Comparison of ENCODE assay signal across 1 cellular context in genomic region chr6:92052513-92052912, GRCh38.
TF ChIP-seq lines count a peak whose summit lies in the region.

No MANE protein-coding gene starts in this region.

TF ChIP-seq in GM23338, 12 proteins besides CTCF, POLR2A, EP300 and RAD21 (continued from another document):
- TF ChIP-seq ZNF462 (CRISPR knock-in tag; IDR thresholded peaks at IDR 0.05) (no peak), EZH2 (IDR thresholded peaks at IDR 0.05; ENCODE audit: low read depth, unreplicated experiment) (no peak), EZH2phosphoT487 (IDR thresholded peaks at IDR 0.05; ENCODE audit: unreplicated experiment) (no peak), ZNF331 (CRISPR knock-in tag; IDR thresholded peaks at IDR 0.05; ENCODE audit: low read depth) (no peak), ETS1 (IDR thresholded peaks at IDR 0.05) (no peak), STAT1 (IDR thresholded peaks at IDR 0.05; ENCODE audit: unreplicated experiment) (no peak), NANOG (IDR thresholded peaks at IDR 0.05; ENCODE audit: borderline replicate concordance) (no peak), REST (IDR thresholded peaks at IDR 0.05; ENCODE audit: unreplicated experiment) (no peak), POLR2AphosphoS5 (IDR thresholded peaks at IDR 0.05; ENCODE audit: low read depth) (no peak), ZNF114 (CRISPR knock-in tag; IDR thresholded peaks at IDR 0.05) (no peak), CREB1 (CRISPR knock-in tag; IDR thresholded peaks at IDR 0.05; ENCODE audit: low read depth) (no peak)
TF ChIP-seq in GM23338: peak in this region for 0.
